ENCODE assay signal across 28 cellular contexts in genomic region chr11:86079421-86079820, GRCh38.
"Had no signal": no experiment of that assay in that cellular context is flagged by ENCODE, and none has a peak within 500 bp of the region (broad histone marks: within the 10 kb centered on the region; RNA-seq: fewer than 3 reads in every experiment).

No MANE protein-coding gene starts in this region.

- DNase-seq: colonic mucosa; cortex of kidney; effector CD8-positive, alpha-beta T cell; effector memory CD8-positive, alpha-beta T cell; endodermal cell; erythroblast; esophagus squamous epithelium; foreskin fibroblast; foreskin melanocyte; gastrocnemius medialis; glutamatergic neuron; head of caudate nucleus; heart right ventricle; hippocampal formation; left cardiac atrium; left lung; left ventricle myocardium superior; lower lobe of right lung; mesenchymal stem cell; mucosa of descending colon; naive B cell had no signal

- H3K4me1 Mint-ChIP-seq: endodermal cell, mesothelial cell of epicardium, naive B cell had no signal

- H3K4me1 ChIP-seq: colonic mucosa, esophagus squamous epithelium, gastrocnemius medialis, heart right ventricle, left lung, lower lobe of right lung had no signal

- H3K4me3 Mint-ChIP-seq: dendritic cell treated with granulocyte-macrophage colony-stimulating factor and Interleukin-4, amounts not matched to agents 40 ng/mL and 50 ng/mL, for 4 days; effector memory CD8-positive, alpha-beta T cell; endodermal cell; mesothelial cell of epicardium; naive B cell had no signal

- ATAC-seq: effector memory CD8-positive, alpha-beta T cell; esophagus mucosa; gastrocnemius medialis; heart right ventricle; left cardiac atrium; left lung; left ventricle myocardium superior; lower lobe of right lung; mucosa of descending colon had no signal

- H3K27me3 ChIP-seq: colonic mucosa, esophagus squamous epithelium, gastrocnemius medialis, heart right ventricle, left lung had no signal

- H3K36me3 Mint-ChIP-seq: mesothelial cell of epicardium, naive B cell had no signal

- H3K36me3 ChIP-seq: colonic mucosa, esophagus squamous epithelium, gastrocnemius medialis, heart right ventricle, left lung, lower lobe of right lung had no signal

- H3K27ac ChIP-seq: colonic mucosa, epithelial cell of prostate, esophagus squamous epithelium, gastrocnemius medialis, heart right ventricle, left lung, lower lobe of right lung had no signal

- H3K9me3 Mint-ChIP-seq: dendritic cell treated with granulocyte-macrophage colony-stimulating factor and Interleukin-4, amounts not matched to agents 40 ng/mL and 50 ng/mL, for 4 days; effector memory CD8-positive, alpha-beta T cell; endodermal cell had no signal

- H3K27ac Mint-ChIP-seq: dendritic cell treated with granulocyte-macrophage colony-stimulating factor and Interleukin-4, amounts not matched to agents 40 ng/mL and 50 ng/mL, for 4 days; effector memory CD8-positive, alpha-beta T cell; endodermal cell; mesothelial cell of epicardium; naive B cell had no signal

- H3K9me3 ChIP-seq: colonic mucosa, esophagus squamous epithelium, gastrocnemius medialis, left lung, lower lobe of right lung, mucosa of descending colon had no signal

- H3K4me3 ChIP-seq: colonic mucosa, esophagus squamous epithelium, gastrocnemius medialis, heart right ventricle, left lung, lower lobe of right lung, mucosa of descending colon had no signal

- FAIRE-seq: endometrium, islet of Langerhans, keratinocyte had no signal

- H3K27me3 Mint-ChIP-seq: dendritic cell treated with granulocyte-macrophage colony-stimulating factor and Interleukin-4, amounts not matched to agents 40 ng/mL and 50 ng/mL, for 4 days; effector memory CD8-positive, alpha-beta T cell; naive B cell had no signal
